Comparison of ENCODE assay signal across 8 cellular contexts in the genomic region with DNA sequence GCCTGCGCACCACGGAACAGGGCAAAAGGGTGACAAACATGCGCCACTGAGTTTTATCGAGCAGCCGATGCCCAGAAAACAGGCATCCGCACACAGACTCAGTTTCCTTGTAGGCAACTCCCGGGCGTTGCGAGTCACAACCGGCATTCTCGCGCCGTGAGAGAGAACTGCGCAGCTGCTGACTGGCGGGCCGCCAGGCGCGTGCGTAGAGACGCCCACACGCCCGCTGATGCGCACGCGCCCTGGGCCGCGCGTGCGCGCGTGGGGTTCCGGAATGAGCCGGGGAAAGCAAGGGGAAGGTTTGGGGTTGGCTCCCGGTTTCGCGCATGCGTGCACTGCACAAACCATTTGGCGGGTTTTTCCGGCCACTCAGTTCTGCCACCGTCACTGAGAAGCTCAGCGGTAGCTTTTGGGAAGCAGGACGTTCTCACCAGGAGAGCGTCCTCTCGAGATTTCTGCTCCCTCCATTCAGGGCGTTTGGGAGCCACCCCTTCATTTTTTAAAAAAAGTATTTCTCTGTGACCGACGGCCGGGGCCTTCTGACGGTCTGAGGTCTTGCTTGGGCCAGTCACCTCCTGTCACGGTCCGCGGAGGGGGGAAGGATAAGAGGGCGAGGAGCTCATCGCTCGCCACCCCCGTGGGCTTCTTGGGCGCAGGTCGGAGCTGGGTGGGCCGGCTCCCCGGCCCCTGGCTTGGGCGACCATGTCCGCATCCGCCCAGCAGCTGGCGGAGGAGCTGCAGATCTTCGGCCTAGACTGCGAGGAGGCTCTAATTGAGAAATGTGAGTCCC. TPM values are rescaled to one million over a fixed set of nuclear protein-coding genes. Genes with fewer than 3 reads are reported as not detected.
A peak's percentile ranks its signal among the peaks of the same experiment; 100 is the strongest.
DNase-seq lines count a peak whose midpoint lies in the region; ATAC-seq and TF ChIP-seq lines count a peak whose summit lies in the region.

A gene with protein sequence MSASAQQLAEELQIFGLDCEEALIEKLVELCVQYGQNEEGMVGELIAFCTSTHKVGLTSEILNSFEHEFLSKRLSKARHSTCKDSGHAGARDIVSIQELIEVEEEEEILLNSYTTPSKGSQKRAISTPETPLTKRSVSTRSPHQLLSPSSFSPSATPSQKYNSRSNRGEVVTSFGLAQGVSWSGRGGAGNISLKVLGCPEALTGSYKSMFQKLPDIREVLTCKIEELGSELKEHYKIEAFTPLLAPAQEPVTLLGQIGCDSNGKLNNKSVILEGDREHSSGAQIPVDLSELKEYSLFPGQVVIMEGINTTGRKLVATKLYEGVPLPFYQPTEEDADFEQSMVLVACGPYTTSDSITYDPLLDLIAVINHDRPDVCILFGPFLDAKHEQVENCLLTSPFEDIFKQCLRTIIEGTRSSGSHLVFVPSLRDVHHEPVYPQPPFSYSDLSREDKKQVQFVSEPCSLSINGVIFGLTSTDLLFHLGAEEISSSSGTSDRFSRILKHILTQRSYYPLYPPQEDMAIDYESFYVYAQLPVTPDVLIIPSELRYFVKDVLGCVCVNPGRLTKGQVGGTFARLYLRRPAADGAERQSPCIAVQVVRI (plus strand): TSS at position 372 of the 790 bp plus-strand sequence. CDS start 331 bp downstream, at position 703.

- peak; percentile 92 for DNase-seq in CD14-positive monocyte (ENCODE audit: low spot score)
- peak; percentile 98 for DNase-seq in NCI-H774 (lab: John Stamatoyannopoulos, UW)
- DNase-seq in activated CD4-positive, alpha-beta T cell treated with anti-CD3 and anti-CD28 coated beads, Interleukin-2, amount 50 U/mL, for 4 hours, result peak; percentile 91 to 93
- peak; percentile 97 for DNase-seq in dermis blood vessel endothelial cell
- DNase-seq in stimulated activated CD4-positive, alpha-beta T cell treated with anti-CD3 and anti-CD28 coated beads, Interleukin-4, amount 100 ng/mL, for 1 hour, result peak; percentile 95

- peaks cover 14 to 20% of the 10 kb centered on the region in 2 donors for H3K36me3 Mint-ChIP-seq in CD14-positive monocyte

- intact Hi-C loops in CD14-positive monocyte (cut with micrococcal nuclease), result loop anchor here in 1 of 2 donors (10.0 kb wide), 1 partner anchor 273 kb away; no protein-coding TSS in a partner anchor

- H3K4me3 ChIP-seq in liver (ENCODE audit: low read depth in 1 of 3, low read length in 3 of 3), result peak within 1 kb of the TSS; percentile 64 to 87 (median 83)

- H3K9ac ChIP-seq in liver (ENCODE audit: low read depth in 1 of 2, low read length in 2 of 2), result peak within 1 kb of the TSS; percentile 83 to 95

- peaks cover 29% of the 10 kb centered on the region for H3K4me1 Mint-ChIP-seq in CD14-positive monocyte

- TF ChIP-seq CTCF in CD14-positive monocyte (IDR thresholded peaks at IDR 0.05), result no peak
- no peak for TF ChIP-seq CTCF in liver (IDR thresholded peaks at IDR 0.05; ENCODE audit: low read depth, low read length, missing input control)

- H3K27me3 ChIP-seq in liver (ENCODE audit: control insufficient read depth in 4 of 4, insufficient read depth in 4 of 4, low read length in 3 of 4), result no peaks in the 10 kb centered on the region

- H3K27ac Mint-ChIP-seq in CD14-positive monocyte, result peak within 1 kb of the TSS; percentile 84 to 97 (median 92)

- TF ChIP-seq RAD21 in liver (IDR thresholded peaks at IDR 0.05), result no peak

- no peaks in the 10 kb centered on the region for H3K36me3 ChIP-seq in liver (ENCODE audit: control insufficient read depth in 4 of 4, insufficient read depth in 3 of 4, low read depth in 1 of 4, low read length in 3 of 4)

- H3K27ac ChIP-seq in liver (ENCODE audit: low read depth in 1 of 2, low read length in 2 of 2), result peak within 1 kb of the TSS; percentile 69 to 89

- peaks cover 0 to 3% (median 0%) of the 10 kb centered on the region in 7 donors for H3K9me3 Mint-ChIP-seq in CD14-positive monocyte

- H3K4me1 ChIP-seq in liver (ENCODE audit: control insufficient read depth in 4 of 4, insufficient read depth in 4 of 4, low read length in 3 of 4), result peaks cover 2 to 16% (median 11%) of the 10 kb centered on the region in 4 donors

- under 1% methylated on average over 66 of the region's 66 CpGs for WGBS in liver

- peaks cover 0 to 9% (median 2%) of the 10 kb centered on the region in 3 donors for H3K27me3 Mint-ChIP-seq in CD14-positive monocyte (ENCODE audit: low read depth in 3 of 3)

- ATAC-seq in GM19397 (IDR thresholded peaks at IDR 0.05; ENCODE audit: unreplicated experiment), result peak; percentile 80
- peak; percentile 77 for ATAC-seq in HG03565 (IDR thresholded peaks at IDR 0.05; ENCODE audit: unreplicated experiment)

- peak within 1 kb of the TSS; percentile 88 to 93 for H3K4me3 Mint-ChIP-seq in CD14-positive monocyte

- no peaks in the 10 kb centered on the region for H3K9me3 ChIP-seq in liver (ENCODE audit: control insufficient read depth in 4 of 4, low read length in 3 of 4)

TF ChIP-seq in liver, 16 proteins besides CTCF, POLR2A, EP300 and RAD21:
- TF ChIP-seq EGR1 (IDR thresholded peaks at IDR 0.05; ENCODE audit: low read depth in 2 of 2), result peak; percentile 92 to 94
- no peak for TF ChIP-seq NR2F2 (IDR thresholded peaks at IDR 0.05)
- no peak for TF ChIP-seq ATF3 (IDR thresholded peaks at IDR 0.05)
- TF ChIP-seq, protein P1, sequence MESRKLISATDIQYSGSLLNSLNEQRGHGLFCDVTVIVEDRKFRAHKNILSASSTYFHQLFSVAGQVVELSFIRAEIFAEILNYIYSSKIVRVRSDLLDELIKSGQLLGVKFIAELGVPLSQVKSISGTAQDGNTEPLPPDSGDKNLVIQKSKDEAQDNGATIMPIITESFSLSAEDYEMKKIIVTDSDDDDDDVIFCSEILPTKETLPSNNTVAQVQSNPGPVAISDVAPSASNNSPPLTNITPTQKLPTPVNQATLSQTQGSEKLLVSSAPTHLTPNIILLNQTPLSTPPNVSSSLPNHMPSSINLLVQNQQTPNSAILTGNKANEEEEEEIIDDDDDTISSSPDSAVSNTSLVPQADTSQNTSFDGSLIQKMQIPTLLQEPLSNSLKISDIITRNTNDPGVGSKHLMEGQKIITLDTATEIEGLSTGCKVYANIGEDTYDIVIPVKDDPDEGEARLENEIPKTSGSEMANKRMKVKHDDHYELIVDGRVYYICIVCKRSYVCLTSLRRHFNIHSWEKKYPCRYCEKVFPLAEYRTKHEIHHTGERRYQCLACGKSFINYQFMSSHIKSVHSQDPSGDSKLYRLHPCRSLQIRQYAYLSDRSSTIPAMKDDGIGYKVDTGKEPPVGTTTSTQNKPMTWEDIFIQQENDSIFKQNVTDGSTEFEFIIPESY (IDR thresholded peaks at IDR 0.05), result peak; percentile 63
- TF ChIP-seq TAF1 (conservative IDR thresholded peaks at IDR 0.05), result peak; percentile 78
- TF ChIP-seq GABPA (IDR thresholded peaks at IDR 0.05 in 1 of 2, conservative IDR thresholded peaks at IDR 0.05 in 1 of 2), result no peak
- TF ChIP-seq HNF4A (conservative IDR thresholded peaks at IDR 0.05), result no peak
- TF ChIP-seq RXRA (IDR thresholded peaks at IDR 0.05), result no peak
- TF ChIP-seq JUND (IDR thresholded peaks at IDR 0.05), result no peak
- TF ChIP-seq HNF4G (IDR thresholded peaks at IDR 0.05), result no peak
- TF ChIP-seq SP1 (IDR thresholded peaks at IDR 0.05), result peak; percentile 25
- no peak for TF ChIP-seq YY1 (IDR thresholded peaks at IDR 0.05)
- TF ChIP-seq FOXA1 (IDR thresholded peaks at IDR 0.05), result no peak
- TF ChIP-seq, protein P2, sequence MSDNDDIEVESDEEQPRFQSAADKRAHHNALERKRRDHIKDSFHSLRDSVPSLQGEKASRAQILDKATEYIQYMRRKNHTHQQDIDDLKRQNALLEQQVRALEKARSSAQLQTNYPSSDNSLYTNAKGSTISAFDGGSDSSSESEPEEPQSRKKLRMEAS (IDR thresholded peaks at IDR 0.05), result no peak
- no peak for TF ChIP-seq FOXA2 (IDR thresholded peaks at IDR 0.05)
- TF ChIP-seq, protein P3, sequence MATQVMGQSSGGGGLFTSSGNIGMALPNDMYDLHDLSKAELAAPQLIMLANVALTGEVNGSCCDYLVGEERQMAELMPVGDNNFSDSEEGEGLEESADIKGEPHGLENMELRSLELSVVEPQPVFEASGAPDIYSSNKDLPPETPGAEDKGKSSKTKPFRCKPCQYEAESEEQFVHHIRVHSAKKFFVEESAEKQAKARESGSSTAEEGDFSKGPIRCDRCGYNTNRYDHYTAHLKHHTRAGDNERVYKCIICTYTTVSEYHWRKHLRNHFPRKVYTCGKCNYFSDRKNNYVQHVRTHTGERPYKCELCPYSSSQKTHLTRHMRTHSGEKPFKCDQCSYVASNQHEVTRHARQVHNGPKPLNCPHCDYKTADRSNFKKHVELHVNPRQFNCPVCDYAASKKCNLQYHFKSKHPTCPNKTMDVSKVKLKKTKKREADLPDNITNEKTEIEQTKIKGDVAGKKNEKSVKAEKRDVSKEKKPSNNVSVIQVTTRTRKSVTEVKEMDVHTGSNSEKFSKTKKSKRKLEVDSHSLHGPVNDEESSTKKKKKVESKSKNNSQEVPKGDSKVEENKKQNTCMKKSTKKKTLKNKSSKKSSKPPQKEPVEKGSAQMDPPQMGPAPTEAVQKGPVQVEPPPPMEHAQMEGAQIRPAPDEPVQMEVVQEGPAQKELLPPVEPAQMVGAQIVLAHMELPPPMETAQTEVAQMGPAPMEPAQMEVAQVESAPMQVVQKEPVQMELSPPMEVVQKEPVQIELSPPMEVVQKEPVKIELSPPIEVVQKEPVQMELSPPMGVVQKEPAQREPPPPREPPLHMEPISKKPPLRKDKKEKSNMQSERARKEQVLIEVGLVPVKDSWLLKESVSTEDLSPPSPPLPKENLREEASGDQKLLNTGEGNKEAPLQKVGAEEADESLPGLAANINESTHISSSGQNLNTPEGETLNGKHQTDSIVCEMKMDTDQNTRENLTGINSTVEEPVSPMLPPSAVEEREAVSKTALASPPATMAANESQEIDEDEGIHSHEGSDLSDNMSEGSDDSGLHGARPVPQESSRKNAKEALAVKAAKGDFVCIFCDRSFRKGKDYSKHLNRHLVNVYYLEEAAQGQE (IDR thresholded peaks at IDR 0.05), result peak; percentile 44

RNA-seq across cellular contexts. Expression of the gene that starts here (rescaled TPM):
- polyA plus RNA-seq in CD14-positive monocyte, result 1 to 10 TPM; 4.0 to 5.2 TPM
- total RNA-seq in dermis blood vessel endothelial cell, result 8.2 and 12.1 TPM in 2 replicates
- 1 to 10 TPM; 4.9 to 6.1 TPM for total RNA-seq in liver
- 1 to 10 TPM; 1.5 TPM for polyA plus RNA-seq in liver

Comparison
In these comparisons a context has a peak if more than half of its experiments do, and no peak if none do; other contexts are left out.
1. Peak in every context shown above with its lines: DNase-seq, ATAC-seq, H3K4me3 ChIP-seq and H3K27ac ChIP-seq.